In the genomic region with DNA sequence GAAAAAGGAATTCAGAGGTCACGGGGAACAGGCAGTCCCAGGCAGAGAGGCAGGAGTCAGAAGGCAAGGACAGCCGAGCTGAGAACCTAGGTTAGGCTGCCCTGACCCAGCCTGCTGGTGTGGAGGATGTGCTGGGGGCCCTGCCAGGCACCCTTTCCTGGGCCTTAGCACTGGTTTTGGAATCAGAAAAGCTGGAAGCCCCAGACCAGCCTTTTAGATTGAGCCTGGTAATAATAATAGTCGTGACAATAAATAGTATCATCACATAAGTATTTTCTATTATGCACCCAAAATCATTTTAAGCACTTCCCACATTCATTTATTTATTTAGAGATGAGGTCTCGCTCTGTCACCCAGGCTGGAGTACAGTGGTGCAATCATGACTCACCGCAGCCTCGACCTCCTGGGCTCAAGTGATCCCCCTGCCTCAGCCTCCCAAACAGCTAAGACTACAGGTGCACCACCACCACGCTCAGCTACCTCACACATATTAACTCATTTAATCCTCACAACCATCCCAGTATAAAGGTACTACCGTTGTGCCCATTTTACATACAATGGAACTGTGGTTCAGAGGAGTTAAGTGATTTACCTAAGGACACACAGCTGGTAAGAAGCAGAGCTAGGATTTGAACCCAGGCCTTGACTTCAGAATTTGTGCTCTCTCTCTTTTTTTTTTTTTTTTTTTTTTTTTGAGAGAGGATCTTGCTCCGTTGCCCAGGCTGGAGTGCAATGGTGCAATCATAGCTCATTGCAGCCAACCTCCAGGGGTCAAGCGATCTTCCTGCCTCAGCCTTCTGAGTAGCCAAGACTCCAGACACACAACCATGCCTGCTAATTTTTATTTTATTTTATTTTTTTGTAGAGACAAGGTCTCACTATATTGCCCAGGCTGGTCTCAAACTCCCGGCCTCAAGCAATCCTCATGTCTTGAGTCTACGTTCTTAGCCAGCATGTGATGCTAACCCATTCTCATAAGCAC, we compare ENCODE assay signal across 1 cellular context.
TF ChIP-seq lines count a peak whose summit lies in the region.

No MANE protein-coding gene starts in this region.

TF ChIP-seq in A549, 52 proteins besides CTCF, POLR2A, EP300 and RAD21:
- TF ChIP-seq, protein P1, sequence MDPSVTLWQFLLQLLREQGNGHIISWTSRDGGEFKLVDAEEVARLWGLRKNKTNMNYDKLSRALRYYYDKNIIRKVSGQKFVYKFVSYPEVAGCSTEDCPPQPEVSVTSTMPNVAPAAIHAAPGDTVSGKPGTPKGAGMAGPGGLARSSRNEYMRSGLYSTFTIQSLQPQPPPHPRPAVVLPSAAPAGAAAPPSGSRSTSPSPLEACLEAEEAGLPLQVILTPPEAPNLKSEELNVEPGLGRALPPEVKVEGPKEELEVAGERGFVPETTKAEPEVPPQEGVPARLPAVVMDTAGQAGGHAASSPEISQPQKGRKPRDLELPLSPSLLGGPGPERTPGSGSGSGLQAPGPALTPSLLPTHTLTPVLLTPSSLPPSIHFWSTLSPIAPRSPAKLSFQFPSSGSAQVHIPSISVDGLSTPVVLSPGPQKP (IDR thresholded peaks at IDR 0.05; ENCODE audit: low read depth, low read length), result no peak
- TF ChIP-seq TFCP2L1 (CRISPR knock-in tag; IDR thresholded peaks at IDR 0.05) (no peak), HOXA7 (CRISPR knock-in tag; IDR thresholded peaks at IDR 0.05) (peak; percentile 60; the same call in 1 of the 2 replicates), JUN (IDR thresholded peaks at IDR 0.05) (peak in 1 of 2 experiments; percentile 36; a peak in 1 of 5 replicates), NR3C1 (IDR thresholded peaks at IDR 0.05) (no peak), FOSL2 (IDR thresholded peaks at IDR 0.05) (peak; percentile 53; the same call in 1 of the 2 replicates), FOSL2 (CRISPR knock-in tag; IDR thresholded peaks at IDR 0.05) (peak; percentile 86), ZSCAN20 (CRISPR knock-in tag; IDR thresholded peaks at IDR 0.05) (no peak), FOSB (CRISPR knock-in tag; IDR thresholded peaks at IDR 0.05) (peak; percentile 44; the same call in 1 of the 2 replicates), ZFP36 (IDR thresholded peaks at IDR 0.05; ENCODE audit: borderline replicate concordance, partially characterized antibody) (peak; percentile 77), CEBPB (IDR thresholded peaks at IDR 0.05) (peak; percentile 13 to 64; a peak in 2 of 4 replicates), JUNB (IDR thresholded peaks at IDR 0.05) (peak; percentile 41; the same call in 1 of the 2 replicates)
- TF ChIP-seq, protein P2, sequence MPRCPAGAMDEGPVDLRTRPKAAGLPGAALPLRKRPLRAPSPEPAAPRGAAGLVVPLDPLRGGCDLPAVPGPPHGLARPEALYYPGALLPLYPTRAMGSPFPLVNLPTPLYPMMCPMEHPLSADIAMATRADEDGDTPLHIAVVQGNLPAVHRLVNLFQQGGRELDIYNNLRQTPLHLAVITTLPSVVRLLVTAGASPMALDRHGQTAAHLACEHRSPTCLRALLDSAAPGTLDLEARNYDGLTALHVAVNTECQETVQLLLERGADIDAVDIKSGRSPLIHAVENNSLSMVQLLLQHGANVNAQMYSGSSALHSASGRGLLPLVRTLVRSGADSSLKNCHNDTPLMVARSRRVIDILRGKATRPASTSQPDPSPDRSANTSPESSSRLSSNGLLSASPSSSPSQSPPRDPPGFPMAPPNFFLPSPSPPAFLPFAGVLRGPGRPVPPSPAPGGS (IDR thresholded peaks at IDR 0.05), result no peak
- TF ChIP-seq, protein P3, sequence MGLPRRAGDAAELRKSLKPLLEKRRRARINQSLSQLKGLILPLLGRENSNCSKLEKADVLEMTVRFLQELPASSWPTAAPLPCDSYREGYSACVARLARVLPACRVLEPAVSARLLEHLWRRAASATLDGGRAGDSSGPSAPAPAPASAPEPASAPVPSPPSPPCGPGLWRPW (IDR thresholded peaks at IDR 0.05), result no peak
